ENCODE assay signal across 28 cellular contexts in genomic region chr12:103996595-103996994, GRCh38. TPM values are rescaled to one million over a fixed set of nuclear protein-coding genes. Genes with fewer than 3 reads are reported as not detected.
"Had no signal": no experiment of that assay in that cellular context is flagged by ENCODE, and none has a peak within 500 bp of the region (broad histone marks: within the 10 kb centered on the region; RNA-seq: fewer than 3 reads in every experiment).

No MANE protein-coding gene starts in this region.

- DNase-seq: activated B cell treated with CpG ODN at 0.5 μM for 24 hours; activated CD4-positive, alpha-beta T cell treated with anti-CD3 and anti-CD28 coated beads for 48 hours; activated CD4-positive, alpha-beta T cell treated with anti-CD3 and anti-CD28 coated beads, Interleukin-2, amount 50 U/mL, for 1 hour; activated CD4-positive, alpha-beta T cell treated with anti-CD3 and anti-CD28 coated beads, Interleukin-2, amount 50 U/mL, for 48 hours; activated CD8-positive, alpha-beta memory T cell treated with anti-CD3 and anti-CD28 coated beads for 24 hours; activated CD8-positive, alpha-beta T cell treated with anti-CD3 and anti-CD28 coated beads for 36 hours; activated effector memory CD4-positive, alpha-beta T cell treated with Interleukin-2 at 50 U/mL for 16 hours; activated gamma-delta T cell treated with Interleukin-2 at 50 U/mL for 16 hours; activated naive CD4-positive, alpha-beta T cell treated with anti-CD3 and anti-CD28 coated beads, Interleukin-2, amount 50 U/mL, for 16 hours; activated naive CD4-positive, alpha-beta T cell treated with Interleukin-2 at 50 U/mL for 16 hours; activated T-cell treated with anti-CD3 and anti-CD28 coated beads, Interleukin-2, amount 50 U/mL, for 4 hours; amniotic stem cell; anterior cingulate cortex; brain microvascular endothelial cell; caudate nucleus; colonic mucosa; effector CD8-positive, alpha-beta T cell; esophagus squamous epithelium; foreskin melanocyte; T-helper 1 cell; T-helper 17 cell; T1000; WERI-Rb-1 had no signal

- H3K27me3 ChIP-seq: brain microvascular endothelial cell, colonic mucosa had no signal

- H3K36me3 Mint-ChIP-seq: activated naive CD8-positive, alpha-beta T cell had no signal

- H3K27ac Mint-ChIP-seq: activated B cell treated with CpG ODN at 0.5 μM for 24 hours; activated CD8-positive, alpha-beta T cell treated with anti-CD3 and anti-CD28 coated beads for 36 hours; activated naive CD8-positive, alpha-beta T cell; activated T-helper 17 cell treated with anti-CD3 and anti-CD28 coated beads, Interleukin-2, amount 50 U/mL, for 72 hours; T-helper 17 cell; T-helper 2 cell treated with Interferon-gamma antibody and Interleukin-4, amounts not matched to agents 5 μg/mL and 100 μg/mL, for 36 hours had no signal

- H3K36me3 ChIP-seq: brain microvascular endothelial cell, colonic mucosa, esophagus squamous epithelium, WERI-Rb-1 had no signal

- H3K4me1 ChIP-seq: colonic mucosa, esophagus squamous epithelium had no signal

- H3K4me3 ChIP-seq: colonic mucosa, esophagus squamous epithelium had no signal

- H3K9me3 ChIP-seq: colonic mucosa, esophagus squamous epithelium had no signal

- H3K9me3 Mint-ChIP-seq: activated B cell treated with CpG ODN at 0.5 μM for 24 hours; activated CD8-positive, alpha-beta T cell treated with anti-CD3 and anti-CD28 coated beads for 36 hours; activated T-cell treated with anti-CD3 and anti-CD28 coated beads, Interleukin-2, amount 50 U/mL, for 4 hours; activated T-helper 17 cell treated with anti-CD3 and anti-CD28 coated beads, Interleukin-2, amount 50 U/mL, for 72 hours; T-helper 2 cell treated with Interferon-gamma antibody and Interleukin-4, amounts not matched to agents 5 μg/mL and 100 μg/mL, for 36 hours had no signal

- H3K27ac ChIP-seq: brain microvascular endothelial cell, colonic mucosa, epithelial cell of prostate, esophagus squamous epithelium, WERI-Rb-1 had no signal

- H3K4me1 Mint-ChIP-seq: activated B cell treated with CpG ODN at 0.5 μM for 24 hours; activated T-helper 17 cell treated with anti-CD3 and anti-CD28 coated beads, Interleukin-2, amount 50 U/mL, for 72 hours had no signal

- H3K4me3 Mint-ChIP-seq: activated B cell treated with CpG ODN at 0.5 μM for 24 hours; activated CD8-positive, alpha-beta T cell treated with anti-CD3 and anti-CD28 coated beads for 36 hours; activated naive CD8-positive, alpha-beta T cell; activated T-cell treated with anti-CD3 and anti-CD28 coated beads, Interleukin-2, amount 50 U/mL, for 4 hours; activated T-helper 17 cell treated with anti-CD3 and anti-CD28 coated beads, Interleukin-2, amount 50 U/mL, for 72 hours; T-helper 17 cell; T-helper 2 cell treated with Interferon-gamma antibody and Interleukin-4, amounts not matched to agents 5 μg/mL and 100 μg/mL, for 36 hours had no signal

- ATAC-seq: activated CD4-positive, CD25-positive, alpha-beta regulatory T cell treated with anti-CD3 and anti-CD28 coated beads, Interleukin-2, amount 50 U/mL, for 24 hours; activated CD8-positive, alpha-beta T cell treated with anti-CD3 and anti-CD28 coated beads for 36 hours; activated T-cell treated with anti-CD3 and anti-CD28 coated beads, Interleukin-2, amount 50 U/mL, for 4 hours; activated T-helper 17 cell treated with anti-CD3 and anti-CD28 coated beads, Interleukin-2, amount 50 U/mL, for 72 hours; T-helper 17 cell had no signal

RNA-seq across cellular contexts. Expression of gene GLT8D2, which starts 53.4 kb away (rescaled TPM):
- total RNA-seq: activated B cell treated with CpG ODN at 0.5 μM for 24 hours; activated CD8-positive, alpha-beta T cell treated with anti-CD3 and anti-CD28 coated beads for 36 hours; T-helper 17 cell had no signal
